ENCODE assay signal across 30 cellular contexts in genomic region chr5:175212203-175212602, GRCh38.
"Had no signal": no experiment of that assay in that cellular context is flagged by ENCODE, and none has a peak within 500 bp of the region (broad histone marks: within the 10 kb centered on the region; RNA-seq: fewer than 3 reads in every experiment).

No MANE protein-coding gene starts in this region.

- FAIRE-seq: keratinocyte, pancreas had no signal

- H3K9me3 Mint-ChIP-seq: mesothelial cell of epicardium, natural killer cell had no signal

- H3K4me3 Mint-ChIP-seq: mesothelial cell of epicardium; naive B cell; natural killer cell; stimulated activated naive B cell treated with anti-CD40 and anti-IgM and Interleukin-4, amounts not matched to agents 10 μg/mL and 1 μg/mL and 100 μg/mL, for 72 hours had no signal

- H3K27me3 Mint-ChIP-seq: stimulated activated naive B cell treated with anti-CD40 and anti-IgM and Interleukin-4, amounts not matched to agents 10 μg/mL and 1 μg/mL and 100 μg/mL, for 72 hours had no signal

- H3K4me3 ChIP-seq: left lung, lower lobe of right lung, pancreas, prostate gland, skin epidermis, stomach, testis, thyroid gland, transverse colon, upper lobe of left lung, vagina had no signal

- ATAC-seq: left cardiac atrium; left lung; lower lobe of right lung; natural killer cell; pancreas; right cardiac atrium; sciatic nerve; stimulated activated naive B cell treated with anti-CD40 and anti-IgM and Interleukin-4, amounts not matched to agents 10 μg/mL and 1 μg/mL and 100 μg/mL, for 72 hours; stimulated activated naive CD8-positive, alpha-beta T cell treated with anti-CD3 and anti-CD28 coated beads, Interleukin-15, Interleukin-2, amounts not matched to agents 100 U/mL and 50 U/mL, for 24 hours had no signal

- H3K36me3 Mint-ChIP-seq: mesothelial cell of epicardium; naive B cell; natural killer cell; stimulated activated naive B cell treated with anti-CD40 and anti-IgM and Interleukin-4, amounts not matched to agents 10 μg/mL and 1 μg/mL and 100 μg/mL, for 72 hours had no signal

- H3K27ac ChIP-seq: left lung, lower lobe of right lung, pancreas, prostate gland, skin epidermis, stomach, testis, thyroid gland, transverse colon, upper lobe of left lung, vagina had no signal

- H3K27me3 ChIP-seq: pancreas, stomach, testis, thyroid gland, transverse colon, upper lobe of left lung, vagina had no signal

- DNase-seq: kidney glomerular epithelial cell; left cardiac atrium; left lung; lower lobe of right lung; mammary epithelial cell; mesenchymal stem cell; naive B cell; natural killer cell; nucleus accumbens; pancreas; posterior cingulate gyrus; retina; right cardiac atrium; stimulated activated CD4-positive, alpha-beta T cell treated with anti-CD3 and anti-CD28 coated beads, Interleukin-12 subunit alpha, Interleukin-12 subunit beta, amount 100 ng/mL, for 4 hours; stimulated activated CD4-positive, alpha-beta T cell treated with anti-CD3 and anti-CD28 coated beads, Interleukin-15, amount 100 ng/mL, for 24 hours; stimulated activated CD4-positive, alpha-beta T cell treated with anti-CD3 and anti-CD28 coated beads, Interleukin-2, amount 100 ng/mL, for 24 hours; stimulated activated CD4-positive, alpha-beta T cell treated with anti-CD3 and anti-CD28 coated beads, Interleukin-4, amount 100 ng/mL, for 1 hour; stimulated activated naive B cell treated with anti-CD40 and anti-IgM and Interleukin-4, amounts not matched to agents 10 μg/mL and 1 μg/mL and 100 μg/mL, for 72 hours; stimulated activated naive CD8-positive, alpha-beta T cell treated with anti-CD3 and anti-CD28 coated beads, Interleukin-15, Interleukin-2, amounts not matched to agents 100 U/mL and 50 U/mL, for 24 hours; stomach; testis; thyroid gland; transverse colon had no signal

- H3K4me1 ChIP-seq: pancreas, prostate gland, testis, thyroid gland, transverse colon had no signal

- H3K36me3 ChIP-seq: left lung, lower lobe of right lung, pancreas, prostate gland, stomach, thyroid gland, transverse colon, upper lobe of left lung, vagina had no signal

- H3K9me3 ChIP-seq: left lung, lower lobe of right lung, pancreas, prostate gland, stomach, testis, thyroid gland, transverse colon, upper lobe of left lung, vagina had no signal

- H3K27ac Mint-ChIP-seq: mesothelial cell of epicardium; naive B cell; natural killer cell; stimulated activated naive B cell treated with anti-CD40 and anti-IgM and Interleukin-4, amounts not matched to agents 10 μg/mL and 1 μg/mL and 100 μg/mL, for 72 hours had no signal

- H3K4me1 Mint-ChIP-seq: naive B cell; natural killer cell; stimulated activated naive B cell treated with anti-CD40 and anti-IgM and Interleukin-4, amounts not matched to agents 10 μg/mL and 1 μg/mL and 100 μg/mL, for 72 hours had no signal
